Comparison of ENCODE assay signal across 2 cellular contexts in the genomic region with DNA sequence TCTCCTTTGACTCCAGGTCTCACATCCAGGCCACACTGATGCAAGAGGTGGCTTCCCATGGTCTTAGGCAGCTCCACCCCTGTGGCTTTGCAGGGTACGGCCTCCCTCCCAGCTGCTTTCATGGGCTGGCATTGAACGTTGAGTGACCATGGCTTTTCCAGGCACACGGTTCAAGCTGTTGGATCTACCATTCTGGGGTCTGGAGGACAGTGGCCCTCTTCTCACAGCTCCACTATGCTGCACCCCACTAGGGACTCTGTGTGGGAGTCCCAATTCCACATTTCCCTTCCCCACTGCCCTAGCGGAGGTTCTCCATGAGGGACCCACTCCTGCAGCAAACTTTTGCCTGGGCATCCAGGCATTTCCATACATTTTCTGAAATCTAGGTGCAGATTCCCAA. TPM values are rescaled to one million over a fixed set of nuclear protein-coding genes. Genes with fewer than 3 reads are reported as not detected.
"Had no signal": no experiment of that assay in that cellular context is flagged by ENCODE, and none has a peak within 500 bp of the region (broad histone marks: within the 10 kb centered on the region; RNA-seq: fewer than 3 reads in every experiment).

No MANE protein-coding gene starts in this region.

RNA-seq across cellular contexts. Expression of a gene that starts 27.1 kb away (rescaled TPM):
- total RNA-seq: GM23248, HFFc6 had no signal
